17 cellular contexts compared by ENCODE assay signal in the genomic region with DNA sequence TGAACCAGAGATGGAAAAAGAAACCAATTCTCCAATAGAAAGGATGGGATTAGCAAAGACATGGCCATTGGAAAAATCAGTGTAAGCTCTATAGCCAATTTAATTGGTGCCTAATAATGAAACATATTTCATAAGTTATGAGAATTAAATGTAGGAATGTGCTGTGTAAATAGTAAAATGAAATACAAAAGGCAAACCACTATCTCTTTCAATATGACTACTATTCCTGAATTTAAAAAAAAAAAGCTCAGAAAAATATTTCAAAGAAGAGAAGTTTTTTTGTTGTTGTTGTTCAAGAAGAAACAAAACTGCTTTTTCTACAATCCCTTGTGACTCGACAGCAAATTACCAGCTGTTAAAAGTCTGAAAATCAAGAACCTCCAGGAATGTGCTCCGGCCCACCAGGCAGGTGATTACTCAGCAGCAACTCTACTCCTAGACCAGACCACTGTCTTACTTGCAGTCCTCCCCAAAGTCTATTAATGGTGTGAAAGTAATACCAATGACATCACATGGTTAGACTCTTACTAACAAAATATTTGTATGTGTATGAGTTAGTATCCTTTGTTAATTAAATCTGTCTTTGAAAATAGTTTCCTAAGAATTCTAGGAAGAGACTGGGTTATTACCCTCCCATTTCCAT.
DNase-seq lines count a peak whose midpoint lies in the region; ATAC-seq and TF ChIP-seq lines count a peak whose summit lies in the region.
"Had no signal": no experiment of that assay in that cellular context is flagged by ENCODE, and none has a peak within 500 bp of the region (broad histone marks: within the 10 kb centered on the region; RNA-seq: fewer than 3 reads in every experiment).

No MANE protein-coding gene starts in this region.

- H3K4me1 ChIP-seq in KMS-11 (ENCODE audit: low read depth, poor library complexity, severe bottlenecking) (peaks cover 21% of the 10 kb centered on the region), HAP-1 (peaks cover 8% of the 10 kb centered on the region)
- H3K4me1 ChIP-seq: A549, Caco-2, Peyer's patch had no signal

- no peaks in the 10 kb centered on the region for H3K79me2 ChIP-seq in KMS-11 (ENCODE audit: insufficient read depth, low read depth)

- no peak overlapping the region for H3K9ac ChIP-seq in KMS-11

- H3K27ac Mint-ChIP-seq in activated CD4-positive, alpha-beta memory T cell treated with anti-CD3 and anti-CD28 coated beads for 36 hours: no peak overlapping the region
- H3K27ac Mint-ChIP-seq: T-helper 1 cell treated with Interleukin-12 subunit alpha and Interleukin-12 subunit beta and Interleukin-4 antibody, amounts not matched to agents 30 μg/mL and 1 μg/mL, for 36 hours had no signal

- ATAC-seq in GM19351 (IDR thresholded peaks at IDR 0.05; ENCODE audit: unreplicated experiment) (peak; percentile 97), HG02852 (IDR thresholded peaks at IDR 0.05; ENCODE audit: unreplicated experiment) (peak; percentile 92)
- ATAC-seq: A549, left ventricle myocardium superior had no signal

- peak; percentile 34 for DNase-seq in GM10248 (ENCODE audit: extremely low spot score)
- no peak for DNase-seq in HAP-1 (ENCODE audit: low spot score in 2 of 2)
- no peak for DNase-seq in activated CD4-positive, alpha-beta memory T cell treated with anti-CD3 and anti-CD28 coated beads for 36 hours
- DNase-seq in NCI-H82 (lab: John Stamatoyannopoulos, UW): no peak
- DNase-seq in HEK293T (ENCODE audit: extremely low spot score): no peak
- DNase-seq: activated gamma-delta T cell treated with Interleukin-2 at 50 U/mL for 16 hours, Caco-2, caudate nucleus, GOT3, left ventricle myocardium superior, Peyer's patch had no signal

- H3K36me3 Mint-ChIP-seq in activated CD4-positive, alpha-beta memory T cell treated with anti-CD3 and anti-CD28 coated beads for 36 hours: no peaks in the 10 kb centered on the region

- CTCF ChIA-PET in GM10248 (lab: Yijun Ruan, JAX) (no interaction called here), HEK293T (lab: Yijun Ruan, JAX) (no interaction called here)
- CTCF ChIA-PET in activated CD4-positive, alpha-beta memory T cell treated with anti-CD3 and anti-CD28 coated beads for 36 hours (lab: Charles Lee): interaction anchor here (0.6 kb wide), 1 partner anchor 379 kb away, joined by 3 read pairs; no protein-coding TSS in a partner anchor

- H3K4me3 Mint-ChIP-seq in activated CD4-positive, alpha-beta memory T cell treated with anti-CD3 and anti-CD28 coated beads for 36 hours: no peak overlapping the region
- H3K4me3 Mint-ChIP-seq: T-helper 1 cell treated with Interleukin-12 subunit alpha and Interleukin-12 subunit beta and Interleukin-4 antibody, amounts not matched to agents 30 μg/mL and 1 μg/mL, for 36 hours had no signal

- H3K27me3 Mint-ChIP-seq in activated CD4-positive, alpha-beta memory T cell treated with anti-CD3 and anti-CD28 coated beads for 36 hours: no peaks in the 10 kb centered on the region

- POLR2A ChIA-PET in GM10248 (lab: Yijun Ruan, JAX): no interaction called here
- POLR2A ChIA-PET in activated CD4-positive, alpha-beta memory T cell treated with anti-CD3 and anti-CD28 coated beads for 36 hours (lab: Charles Lee): no interaction called here
- POLR2A ChIA-PET in HEK293T (lab: Yijun Ruan, JAX): no interaction called here

- TF ChIP-seq CTCF in GM10248 (IDR thresholded peaks at IDR 0.05; ENCODE audit: control extremely low read depth, extremely low read depth, low read depth, missing control alignments) (no peak), KMS-11 (conservative IDR thresholded peaks at IDR 0.05; ENCODE audit: low read depth, low read length) (no peak)

- H3K4me2 ChIP-seq in KMS-11: peak overlapping the region; percentile 53
- H3K4me2 ChIP-seq: A549 had no signal

- no peak overlapping the region for H3K4me3 ChIP-seq in KMS-11 (IDR thresholded peaks at IDR 0.05; ENCODE audit: insufficient read depth, low read depth, low read length)
- H3K4me3 ChIP-seq in HAP-1: no peak overlapping the region
- H3K4me3 ChIP-seq: A549, Peyer's patch had no signal

- no peaks in the 10 kb centered on the region for H3K9me3 Mint-ChIP-seq in activated CD4-positive, alpha-beta memory T cell treated with anti-CD3 and anti-CD28 coated beads for 36 hours
- H3K9me3 Mint-ChIP-seq: T-helper 1 cell treated with Interleukin-12 subunit alpha and Interleukin-12 subunit beta and Interleukin-4 antibody, amounts not matched to agents 30 μg/mL and 1 μg/mL, for 36 hours had no signal

- intact Hi-C loops in activated CD4-positive, alpha-beta memory T cell treated with anti-CD3 and anti-CD28 coated beads for 36 hours (cut with micrococcal nuclease): no loop called here

- peak overlapping the region; percentile 45; the same call in 1 of the 2 replicates for H3K27ac ChIP-seq in KMS-11
- H3K27ac ChIP-seq: A549, epithelial cell of prostate, Peyer's patch had no signal

- no peak overlapping the region; the same call in 1 of the 2 replicates for H2AFZ ChIP-seq in KMS-11 (ENCODE audit: low read depth)

- in situ Hi-C loops in HAP-1 (cut with MboI; ENCODE audit: low sequenced_read_pairs): no loop called here

- H3K9me3 ChIP-seq in HAP-1: no peaks in the 10 kb centered on the region
- H3K9me3 ChIP-seq: A549, Caco-2, Peyer's patch had no signal

- H3K36me3 ChIP-seq in KMS-11 (ENCODE audit: insufficient read depth): no peaks in the 10 kb centered on the region
- no peaks in the 10 kb centered on the region for H3K36me3 ChIP-seq in HAP-1 (replicated peaks)
- H3K36me3 ChIP-seq: Peyer's patch had no signal

- H4K20me1 ChIP-seq in KMS-11 (ENCODE audit: insufficient read depth): no peaks in the 10 kb centered on the region

- H3K27me3 ChIP-seq in KMS-11 (ENCODE audit: insufficient read depth, low read depth) (no peaks in the 10 kb centered on the region), HAP-1 (ENCODE audit: low read depth) (peaks cover 3% of the 10 kb centered on the region; the same call in 1 of the 2 replicates)
- H3K27me3 ChIP-seq: Peyer's patch had no signal

- H3K4me1 Mint-ChIP-seq in activated CD4-positive, alpha-beta memory T cell treated with anti-CD3 and anti-CD28 coated beads for 36 hours (ENCODE audit: low read depth): no peaks in the 10 kb centered on the region

TF ChIP-seq in HEK293T, 16 proteins besides CTCF, POLR2A, EP300 and RAD21:
- TF ChIP-seq CTBP1 (IDR thresholded peaks at IDR 0.05; ENCODE audit: borderline replicate concordance) (no peak), NFRKB (IDR thresholded peaks at IDR 0.05) (no peak), LEF1 (IDR thresholded peaks at IDR 0.05; ENCODE audit: borderline replicate concordance) (no peak), HDGF (IDR thresholded peaks at IDR 0.05; ENCODE audit: borderline replicate concordance) (no peak)
